ENCODE assay signal across 28 cellular contexts in genomic region chr9:84782228-84782866, GRCh38.
A peak's percentile ranks its signal among the peaks of the same experiment; 100 is the strongest.
DNase-seq lines count a peak whose midpoint lies in the region; ATAC-seq, FAIRE-seq and TF ChIP-seq lines count a peak whose summit lies in the region.
"Had no signal": no experiment of that assay in that cellular context is flagged by ENCODE, and none has a peak within 500 bp of the region (broad histone marks: within the 10 kb centered on the region; RNA-seq: fewer than 3 reads in every experiment).

No MANE protein-coding gene starts in this region.

- TF ChIP-seq CTCF in cardiac fibroblast (IDR thresholded peaks at IDR 0.05; ENCODE audit: low read depth, low read length) (no peak), fibroblast of the aortic adventitia (IDR thresholded peaks at IDR 0.05; ENCODE audit: insufficient read depth, low read length) (no peak), WTC11 (IDR thresholded peaks at IDR 0.05) (no peak)

- TF ChIP-seq POLR2A in GM12892 (IDR thresholded peaks at IDR 0.05; ENCODE audit: low read depth, low read length) = no peak

- FAIRE-seq in GM12892 (lab: Jason Lieb, UNC) = no peak
- FAIRE-seq: TTC549 had no signal

- H3K4me3 ChIP-seq in cardiac fibroblast (replicated peaks in 1 of 2; ENCODE audit: low read depth in 2 of 2, low read length in 2 of 2) (no peak overlapping the region), fibroblast of the aortic adventitia (ENCODE audit: low read depth, low read length) (peak overlapping the region; percentile 17)
- H3K4me3 ChIP-seq: adrenal gland, gastroesophageal sphincter, stomach, upper lobe of right lung had no signal

- no peak overlapping the region for H3K27ac Mint-ChIP-seq in WTC11
- H3K27ac Mint-ChIP-seq: activated CD4-positive, alpha-beta T cell treated with anti-CD3 and anti-CD28 coated beads for 36 hours; activated T-cell treated with anti-CD3 and anti-CD28 coated beads, Interleukin-2, amount 50 U/mL, for 24 hours; CD8-positive, alpha-beta T cell had no signal

- CTCF ChIA-PET in WTC11 (lab: Charles Lee) = interaction anchor here (0.6 to 2.5 kb wide), 12 partner anchors 12 to 825 kb away, joined by 3 to 17 read pairs (median 4); no protein-coding TSS in a partner anchor

- H3K36me3 Mint-ChIP-seq in WTC11 = no peaks in the 10 kb centered on the region
- H3K36me3 Mint-ChIP-seq: CD8-positive, alpha-beta T cell had no signal

- peak overlapping the region; percentile 4 for H3K27ac ChIP-seq in temporal lobe (ENCODE audit: low read depth, low read length)
- H3K27ac ChIP-seq: adrenal gland, gastroesophageal sphincter, stomach, upper lobe of right lung had no signal

- no peaks in the 10 kb centered on the region for H3K4me1 Mint-ChIP-seq in WTC11
- H3K4me1 Mint-ChIP-seq: activated CD4-positive, alpha-beta T cell treated with anti-CD3 and anti-CD28 coated beads for 36 hours had no signal

- H3K4me3 Mint-ChIP-seq in WTC11 = no peak overlapping the region
- H3K4me3 Mint-ChIP-seq: activated CD4-positive, alpha-beta T cell treated with anti-CD3 and anti-CD28 coated beads for 36 hours; activated T-cell treated with anti-CD3 and anti-CD28 coated beads, Interleukin-2, amount 50 U/mL, for 24 hours; CD8-positive, alpha-beta T cell had no signal

- intact Hi-C loops in left cardiac atrium (cut with DNase I) (loop anchor here in 1 of 2 donors (5.0 to 10.0 kb wide), 2 partner anchors 85 to 162 kb away; no protein-coding TSS in a partner anchor), Right ventricle myocardium inferior (cut with DNase I) (no loop called here)

- DNase-seq in left cardiac atrium = peak; percentile 41
- no peak for DNase-seq in Right ventricle myocardium inferior (ENCODE audit: missing footprints)
- peak; percentile 13 to 41 for DNase-seq in cardiac fibroblast (ENCODE audit: low read depth in 2 of 2)
- peak; percentile 58 for DNase-seq in fibroblast of the aortic adventitia (ENCODE audit: low read depth)
- DNase-seq in WTC11 (ENCODE audit: low spot score) = no peak
- DNase-seq in GM12892 (ENCODE audit: insufficient read length) = no peak
- DNase-seq: 8988T; activated CD4-positive, alpha-beta T cell treated with anti-CD3 and anti-CD28 coated beads for 36 hours; activated CD8-positive, alpha-beta memory T cell treated with anti-CD3 and anti-CD28 coated beads for 24 hours; activated naive CD4-positive, alpha-beta T cell; activated T-cell treated with anti-CD3 and anti-CD28 coated beads, Interleukin-2, amount 50 U/mL, for 24 hours; adrenal gland; CD8-positive, alpha-beta T cell; central memory CD4-positive, alpha-beta T cell; DMS 273 treated with DMSO at 0.1 percent for 48 hours; GOT3; islet precursor cell; Karpas-422; mammary epithelial cell; NCI-H2171; NCI-H524 treated with DMSO at 0.1 percent for 48 hours; stimulated activated CD8-positive, alpha-beta memory T cell treated with anti-CD3 and anti-CD28 coated beads, Interleukin-4, amount 100 ng/mL, for 48 hours; stomach; upper lobe of right lung had no signal

- no peaks in the 10 kb centered on the region for H3K9me3 Mint-ChIP-seq in WTC11
- H3K9me3 Mint-ChIP-seq: activated T-cell treated with anti-CD3 and anti-CD28 coated beads, Interleukin-2, amount 50 U/mL, for 24 hours; CD8-positive, alpha-beta T cell had no signal

- POLR2A ChIA-PET in WTC11 (lab: Charles Lee) = interaction anchor here (0.6 kb wide), 1 partner anchor 285 kb away, joined by 3 read pairs; no protein-coding TSS in a partner anchor

- ATAC-seq in left cardiac atrium (peak; percentile 23 to 67), Right ventricle myocardium inferior (no peak), WTC11 (no peak), GM18868 (IDR thresholded peaks at IDR 0.05; ENCODE audit: unreplicated experiment) (no peak)
- ATAC-seq: activated CD4-positive, alpha-beta T cell treated with anti-CD3 and anti-CD28 coated beads for 36 hours; CD8-positive, alpha-beta T cell; gastroesophageal sphincter; upper lobe of right lung had no signal

- no peaks in the 10 kb centered on the region for H3K27me3 Mint-ChIP-seq in WTC11 (ENCODE audit: low read depth)

TF ChIP-seq in WTC11, 78 proteins besides CTCF, POLR2A, EP300 and RAD21:
- TF ChIP-seq OVOL2 (CRISPR knock-in tag; IDR thresholded peaks at IDR 0.05; ENCODE audit: borderline replicate concordance) (no peak), TCF7 (CRISPR knock-in tag; IDR thresholded peaks at IDR 0.05; ENCODE audit: low read depth) (no peak)

Comparison
In these comparisons a context has a peak if more than half of its experiments do, and no peak if none do; other contexts are left out.
1. ATAC-seq: peak in left cardiac atrium (2 of 2); none in Right ventricle myocardium inferior (single experiment), WTC11 (single experiment) and GM18868 (single experiment).
2. DNase-seq: peak in left cardiac atrium (single experiment), cardiac fibroblast (2 of 2) and fibroblast of the aortic adventitia (single experiment); none in Right ventricle myocardium inferior (single experiment), WTC11 (single experiment) and GM12892 (single experiment).